Comparison of ENCODE assay signal across 8 cellular contexts in genomic region chr2:70190086-70190412, GRCh38. TPM values are rescaled to one million over a fixed set of nuclear protein-coding genes. Genes with fewer than 3 reads are reported as not detected.
A peak's percentile ranks its signal among the peaks of the same experiment; 100 is the strongest.
DNase-seq lines count a peak whose midpoint lies in the region; ATAC-seq and TF ChIP-seq lines count a peak whose summit lies in the region.

No MANE protein-coding gene starts in this region.

- H3K4me3 ChIP-seq in HUES6 (ENCODE audit: low read depth, low read length) (peak overlapping the region; percentile 94), fibroblast of mammary gland (ENCODE audit: control insufficient read depth, low read depth, low read length) (peak overlapping the region; percentile 93), osteoblast (ENCODE audit: insufficient read depth, low read length) (peak overlapping the region; percentile 92)

- peak overlapping the region; percentile 79 for H3K4me2 ChIP-seq in osteoblast (ENCODE audit: insufficient read depth, low read length)

- H3K9me3 ChIP-seq in ES-I3 (ENCODE audit: control insufficient read depth, insufficient read depth, low read length) (no peaks in the 10 kb centered on the region), HUES6 (ENCODE audit: control insufficient read depth, insufficient read depth, low read depth, low read length) (no peaks in the 10 kb centered on the region), osteoblast (ENCODE audit: low read depth, low read length) (no peaks in the 10 kb centered on the region)

- peak; percentile 31 for ATAC-seq in GM21390 (IDR thresholded peaks at IDR 0.05; ENCODE audit: unreplicated experiment)

- H3K4me1 ChIP-seq in ES-I3 (ENCODE audit: insufficient read depth, low read length): no peaks in the 10 kb centered on the region
- H3K4me1 ChIP-seq in HUES6 (ENCODE audit: control insufficient read depth, insufficient read depth, low read length): no peaks in the 10 kb centered on the region
- no peaks in the 10 kb centered on the region for H3K4me1 ChIP-seq in osteoblast (ENCODE audit: insufficient read depth, low read length)

- no peak for TF ChIP-seq CTCF in fibroblast of mammary gland (conservative IDR thresholded peaks at IDR 0.05; ENCODE audit: control insufficient read depth, insufficient read depth, low read depth, low read length)
- no peak for TF ChIP-seq CTCF in osteoblast (IDR thresholded peaks at IDR 0.05; ENCODE audit: extremely low read depth, low read depth, low read length)

- H2AFZ ChIP-seq in osteoblast (ENCODE audit: low read length): peak overlapping the region; percentile 94

- peaks cover 13% of the 10 kb centered on the region for H3K79me2 ChIP-seq in osteoblast (ENCODE audit: insufficient read depth, low read length)

- no peaks in the 10 kb centered on the region for H3K27me3 ChIP-seq in HUES6 (ENCODE audit: control insufficient read depth, insufficient read depth, low read length)
- H3K27me3 ChIP-seq in osteoblast (ENCODE audit: insufficient read depth, low read length): no peaks in the 10 kb centered on the region

- H4K20me1 ChIP-seq in osteoblast (ENCODE audit: insufficient read depth, low read length): no peaks in the 10 kb centered on the region

- DNase-seq in activated CD8-positive, alpha-beta memory T cell treated with anti-CD3 and anti-CD28 coated beads, Interleukin-2, amount 50 U/mL, for 48 hours: peak; percentile 72
- DNase-seq in fibroblast of mammary gland (ENCODE audit: low read depth) (no peak), osteoblast (ENCODE audit: insufficient read length, low spot score, missing footprints) (no peak), pons (ENCODE audit: low spot score) (no peak), activated gamma-delta T cell (lab: John Stamatoyannopoulos, UW) (no peak)

- peak overlapping the region; percentile 76 for H3K27ac ChIP-seq in HUES6 (ENCODE audit: low read depth, low read length)
- H3K27ac ChIP-seq in osteoblast (ENCODE audit: low read depth, low read length): peak overlapping the region; percentile 92

- peak overlapping the region; percentile 74 for H3K9ac ChIP-seq in ES-I3 (ENCODE audit: low read depth, low read length)
- peak overlapping the region; percentile 72 for H3K9ac ChIP-seq in HUES6 (ENCODE audit: low read length)

- H3K36me3 ChIP-seq in ES-I3 (ENCODE audit: insufficient read depth, low read length) (no peaks in the 10 kb centered on the region), HUES6 (ENCODE audit: control insufficient read depth, insufficient read depth, low read length) (no peaks in the 10 kb centered on the region), osteoblast (ENCODE audit: insufficient read depth, low read length) (no peaks in the 10 kb centered on the region)

RNA-seq across cellular contexts. Expression of gene C2orf42, which starts 0.8 kb away (rescaled TPM):
- 24.5 and 25.0 TPM in 2 replicates for total RNA-seq in osteoblast

RNA-seq across cellular contexts. Expression of gene TIA1, which starts 58.4 kb away (rescaled TPM):
- 87.6 and 92.5 TPM in 2 replicates for total RNA-seq in osteoblast
